ENCODE assay signal across 8 cellular contexts in genomic region chr1:57307382-57307781, GRCh38.
DNase-seq lines count a peak whose midpoint lies in the region; ATAC-seq lines count a peak whose summit lies in the region.

No MANE protein-coding gene starts in this region.

- ATAC-seq in GM19328 (IDR thresholded peaks at IDR 0.05; ENCODE audit: unreplicated experiment) (peak; percentile 63), HG03575 (IDR thresholded peaks at IDR 0.05; ENCODE audit: extremely low read depth, insufficient number of reproducible peaks, low FRiP score, unreplicated experiment) (peak; percentile 60), left ventricle myocardium superior (peak; percentile 78)

- intact Hi-C loops in left ventricle myocardium superior (cut with micrococcal nuclease): no loop called here
- intact Hi-C loops in head of caudate nucleus (cut with DNase I): no loop called here

- DNase-seq in A172 (ENCODE audit: low spot score): peak; percentile 1
- DNase-seq in activated CD4-positive, alpha-beta T cell treated with anti-CD3 and anti-CD28 coated beads for 1 hour: peak; percentile 14
- DNase-seq in left ventricle myocardium superior: no peak
- DNase-seq in GM03348 (ENCODE audit: low spot score): no peak
- no peak for DNase-seq in NCI-H345 (lab: John Stamatoyannopoulos, UW)
- no peak for DNase-seq in head of caudate nucleus

Comparison
In these comparisons a context has a peak if more than half of its experiments do, and no peak if none do; other contexts are left out.
1. DNase-seq: peak in A172 (single experiment) and activated CD4-positive, alpha-beta T cell treated with anti-CD3 and anti-CD28 coated beads for 1 hour (single experiment); none in left ventricle myocardium superior (single experiment), GM03348 (single experiment), NCI-H345 (single experiment) and head of caudate nucleus (0 of 42).
2. Peak in every context shown above with its lines, with median percentiles within 50 percentile points of each other: ATAC-seq.